In genomic region chr11:119335091-119335654, GRCh38 we compare ENCODE assay signal across 9 cellular contexts. TPM values are rescaled to one million over a fixed set of nuclear protein-coding genes. Genes with fewer than 3 reads are reported as not detected.
DNase-seq lines count a peak whose midpoint lies in the region; ATAC-seq and TF ChIP-seq lines count a peak whose summit lies in the region.
"Had no signal": no experiment of that assay in that cellular context is flagged by ENCODE, and none has a peak within 500 bp of the region (broad histone marks: within the 10 kb centered on the region; RNA-seq: fewer than 3 reads in every experiment).

No MANE protein-coding gene starts in this region.

- H3K27ac Mint-ChIP-seq in MCF 10A (ENCODE audit: low read depth, unreplicated experiment) = peak overlapping the region; percentile 89

- H3K79me1 ChIP-seq in mesendoderm (ENCODE audit: low read length) = peaks cover 16% of the 10 kb centered on the region

- no peak overlapping the region for H4K8ac ChIP-seq in mesendoderm (ENCODE audit: low read depth, low read length)

- H2AK5ac ChIP-seq in mesendoderm (ENCODE audit: low read length) = peak overlapping the region; percentile 5

- no peak overlapping the region for H3K4ac ChIP-seq in mesendoderm (ENCODE audit: low read depth, low read length)

- H3K4me1 ChIP-seq in cardiac muscle cell (ENCODE audit: low read depth) = peaks cover 6% of the 10 kb centered on the region
- H3K4me1 ChIP-seq in mesendoderm (ENCODE audit: control insufficient read depth, low read depth, low read length) = peaks cover 14% of the 10 kb centered on the region
- peaks cover 4% of the 10 kb centered on the region for H3K4me1 ChIP-seq in urinary bladder (ENCODE audit: insufficient read depth)

- POLR2A ChIA-PET in MCF 10A (lab: Yijun Ruan, JAX) = interaction anchor here (0.9 to 1.9 kb wide), 5 partner anchors 17 to 233 kb away, joined by 3 to 11 read pairs (median 3); no protein-coding TSS in a partner anchor

- no peak for ATAC-seq in left cardiac atrium

- CTCF ChIA-PET in MCF 10A (lab: Yijun Ruan, JAX) = interaction anchor here (0.5 to 5.9 kb wide), 6 partner anchors 8 to 40 kb away, joined by 3 to 49 read pairs (median 4); no protein-coding TSS in a partner anchor

- H3K9me3 ChIP-seq in cardiac muscle cell (ENCODE audit: low read depth) = no peaks in the 10 kb centered on the region

- H4K5ac ChIP-seq in mesendoderm (ENCODE audit: low read length) = no peak overlapping the region

- TF ChIP-seq CTCF in cardiac muscle cell (IDR thresholded peaks at IDR 0.05; ENCODE audit: low read depth, low read length) = no peak
- TF ChIP-seq CTCF in MCF 10A (IDR thresholded peaks at IDR 0.05; ENCODE audit: unreplicated experiment) = no peak

- H3K27me3 Mint-ChIP-seq in MCF 10A (ENCODE audit: insufficient read depth, unreplicated experiment) = peaks cover 8% of the 10 kb centered on the region

- H2BK120ac ChIP-seq in mesendoderm (ENCODE audit: low read depth, low read length) = no peak overlapping the region

- intact Hi-C loops in left cardiac atrium (cut with DNase I) = loop anchor here in 1 of 2 donors (5.0 kb wide), 1 partner anchor 37 kb away; no protein-coding TSS in a partner anchor
- intact Hi-C loops in MCF 10A (cut with micrococcal nuclease) = no loop called here

- no CpG with 5 or more reads among the region's 15 CpGs for WGBS in mesendoderm (ENCODE audit: extremely low coverage, insufficient coverage, low lambda C conversion rate)
- 63% methylated on average over 15 of the region's 15 CpGs for WGBS in urinary bladder

- peaks cover 8% of the 10 kb centered on the region for H3K36me3 Mint-ChIP-seq in MCF 10A (ENCODE audit: insufficient read depth, unreplicated experiment)

- H3K18ac ChIP-seq in mesendoderm (ENCODE audit: low read length) = no peak overlapping the region

- peaks cover 20% of the 10 kb centered on the region for H3K79me2 ChIP-seq in mesendoderm (ENCODE audit: control insufficient read depth, insufficient read depth, low read length)

- H3K4me3 ChIP-seq in cardiac muscle cell (peak overlapping the region; percentile 60), mesendoderm (ENCODE audit: low read length) (peak overlapping the region; percentile 100), urinary bladder (ENCODE audit: low read depth, low read length) (peak overlapping the region; percentile 89)

- H3K56ac ChIP-seq in mesendoderm (ENCODE audit: low read length) = peak overlapping the region; percentile 100

- no peak overlapping the region for H3K23ac ChIP-seq in mesendoderm (ENCODE audit: low read length)

- H3K4me3 Mint-ChIP-seq in MCF 10A (ENCODE audit: unreplicated experiment) = peak overlapping the region; percentile 86

- H3K27ac ChIP-seq in cardiac muscle cell (peak overlapping the region; percentile 96), mesendoderm (ENCODE audit: low read depth, low read length) (no peak overlapping the region), urinary bladder (ENCODE audit: low read depth) (no peak overlapping the region)

- H3K27me3 ChIP-seq in cardiac muscle cell (peaks cover 12% of the 10 kb centered on the region), mesendoderm (ENCODE audit: insufficient read depth, low read length, poor library complexity) (peaks cover 4% of the 10 kb centered on the region)

- H3K36me3 ChIP-seq in cardiac muscle cell (no peaks in the 10 kb centered on the region), mesendoderm (ENCODE audit: control insufficient read depth, insufficient read depth, low read length) (no peaks in the 10 kb centered on the region), urinary bladder (ENCODE audit: insufficient read depth) (no peaks in the 10 kb centered on the region)

- H2BK15ac ChIP-seq in mesendoderm (replicated peaks; ENCODE audit: low read depth) = no peak overlapping the region

- peak overlapping the region; percentile 100 for H3K9ac ChIP-seq in mesendoderm (ENCODE audit: low read length)

- DNase-seq in cardiac muscle cell (ENCODE audit: low read depth in 1 of 2, low spot score in 1 of 2) (no peak), left cardiac atrium (no peak), MCF 10A (ENCODE audit: unreplicated experiment) (no peak), mesendoderm (no peak), MV-4-11 (lab: John Stamatoyannopoulos, UW) (no peak), HUDEP-2 (lab: John Stamatoyannopoulos, UW; ENCODE audit: unreplicated experiment in 76 of 76) (no peak)
- DNase-seq in stimulated activated CD4-positive, alpha-beta T cell treated with anti-CD3 and anti-CD28 coated beads, Interleukin-1b, Interleukin-23, amount 100 ng/mL, for 48 hours = no peak
- DNase-seq: NCI-H2029 had no signal

- H2BK5ac ChIP-seq in mesendoderm (ENCODE audit: low read length) = no peak overlapping the region

- H3K4me1 Mint-ChIP-seq in MCF 10A (ENCODE audit: insufficient read depth, unreplicated experiment) = peaks cover 31% of the 10 kb centered on the region

- H3K9me3 Mint-ChIP-seq in MCF 10A (ENCODE audit: unreplicated experiment) = no peaks in the 10 kb centered on the region

- no TSS peak for BruUV-seq in MCF 10A (replicated peaks; lab: Mats Ljungman, UMichigan)

- peak overlapping the region; percentile 86 for H3K4me2 ChIP-seq in mesendoderm (ENCODE audit: low read length)

RNA-seq across cellular contexts. Expression of gene RNF26, which starts 0.8 kb away (rescaled TPM):
- total RNA-seq in cardiac muscle cell = 7.3 and 18.6 TPM in 2 replicates
- 45.6 and 99.8 TPM in 2 replicates for polyA plus RNA-seq in cardiac muscle cell
- 10 to 100 TPM; 13.2 to 14.1 TPM for total RNA-seq in left cardiac atrium
- 19.2 and 20.9 TPM in 2 replicates for total RNA-seq in MCF 10A (2022)
- 59.6 TPM for polyA plus RNA-seq in mesendoderm (2013, experiment 1 of 2)
- 61.0 TPM for polyA plus RNA-seq in mesendoderm (2013, experiment 2 of 2)
- 4.7 TPM for total RNA-seq in urinary bladder
- 33.3 TPM for polyA plus RNA-seq in urinary bladder

RNA-seq across cellular contexts. Expression of gene C1QTNF5, which starts 5.5 kb away (rescaled TPM):
- 3.4 and 8.0 TPM in 2 replicates for total RNA-seq in cardiac muscle cell
- 5.8 and 10.4 TPM in 2 replicates for polyA plus RNA-seq in cardiac muscle cell
- total RNA-seq in left cardiac atrium = 10 to 100 TPM; 25.1 to 39.9 TPM
- total RNA-seq in MCF 10A (2022) = not detected in 2 replicates
- 0.35 TPM for polyA plus RNA-seq in mesendoderm (2013, experiment 1 of 2)
- 0.32 TPM for polyA plus RNA-seq in mesendoderm (2013, experiment 2 of 2)
- 17.4 TPM for total RNA-seq in urinary bladder
- polyA plus RNA-seq in urinary bladder = 46.7 TPM

RNA-seq across cellular contexts. Expression of gene MFRP, which starts 11.3 kb away (rescaled TPM):
- total RNA-seq in cardiac muscle cell (not detected in 2 replicates), left cardiac atrium (not detected), MCF 10A (2022) (not detected in 2 replicates), urinary bladder (not detected)
- polyA plus RNA-seq in cardiac muscle cell (not detected in 2 replicates), urinary bladder (0.03 TPM)
- not detected for polyA plus RNA-seq in mesendoderm (2013, experiment 1 of 2)
- polyA plus RNA-seq in mesendoderm (2013, experiment 2 of 2) = not detected

RNA-seq across cellular contexts. Expression of gene MCAM, which starts 18.2 kb away (rescaled TPM):
- total RNA-seq in cardiac muscle cell (32.5 and 49.3 TPM in 2 replicates), left cardiac atrium (100 to 1,000 TPM; 144 to 230 TPM), MCF 10A (2022) (3.5 TPM in 2 replicates), urinary bladder (154 TPM)
- polyA plus RNA-seq in cardiac muscle cell (13.8 and 14.8 TPM in 2 replicates), urinary bladder (451 TPM)
- 35.7 TPM for polyA plus RNA-seq in mesendoderm (2013, experiment 1 of 2)
- 36.5 TPM for polyA plus RNA-seq in mesendoderm (2013, experiment 2 of 2)

RNA-seq across cellular contexts. Expression of gene USP2, which starts 46.3 kb away (rescaled TPM):
- total RNA-seq in cardiac muscle cell (28.3 and 39.0 TPM in 2 replicates), left cardiac atrium (10 to 100 TPM; 65.8 to 68.8 TPM), MCF 10A (2022) (0.14 and 0.54 TPM in 2 replicates), urinary bladder (1.1 TPM)
- polyA plus RNA-seq in cardiac muscle cell (36.5 and 44.1 TPM in 2 replicates), urinary bladder (4.8 TPM)
- polyA plus RNA-seq in mesendoderm (2013, experiment 1 of 2) = 6.2 TPM
- polyA plus RNA-seq in mesendoderm (2013, experiment 2 of 2) = 5.9 TPM
